In the genomic region with DNA sequence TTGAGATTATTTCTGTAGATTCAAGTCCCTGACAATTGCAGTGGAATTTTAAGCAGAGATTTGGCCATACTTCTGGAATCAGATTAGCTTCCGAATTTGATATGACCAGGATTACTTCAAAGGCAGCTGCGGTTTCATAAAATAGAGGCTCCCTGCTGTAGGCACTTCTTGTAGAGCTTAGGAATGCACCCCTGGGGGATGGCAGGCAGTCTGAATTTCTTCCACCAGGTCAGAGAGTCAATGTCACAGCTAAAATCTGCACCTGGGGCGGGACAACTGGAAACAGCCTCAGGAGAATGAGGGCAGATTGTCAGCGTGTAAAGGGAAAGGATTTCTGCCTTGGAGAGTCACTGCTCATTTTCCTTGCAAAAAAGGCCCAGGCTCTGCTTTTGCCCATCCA, we compare ENCODE assay signal across 13 cellular contexts.
DNase-seq lines count a peak whose midpoint lies in the region; ATAC-seq and TF ChIP-seq lines count a peak whose summit lies in the region.
"Had no signal": no experiment of that assay in that cellular context is flagged by ENCODE, and none has a peak within 500 bp of the region (broad histone marks: within the 10 kb centered on the region; RNA-seq: fewer than 3 reads in every experiment).

No MANE protein-coding gene starts in this region.

- H3K4me2 ChIP-seq in Karpas-422 (ENCODE audit: low read depth, low read length, poor library complexity, severe bottlenecking): no peak overlapping the region
- H3K4me2 ChIP-seq: A549 had no signal

- no peak for TF ChIP-seq POLR2A in gastroesophageal sphincter (IDR thresholded peaks at IDR 0.05)

- WGBS in gastroesophageal sphincter (ENCODE audit: low coverage in 1 of 2), 2 donors: 70 to 100% methylated on average over 1 of the region's 4 CpGs

- H3K79me2 ChIP-seq in Karpas-422 (ENCODE audit: low read length): no peaks in the 10 kb centered on the region

- no peak overlapping the region for H3K27ac ChIP-seq in Karpas-422 (ENCODE audit: low read length)
- H3K27ac ChIP-seq in gastroesophageal sphincter: no peak overlapping the region
- H3K27ac ChIP-seq: A549 had no signal

- no peaks in the 10 kb centered on the region for H3K27me3 ChIP-seq in Karpas-422 (ENCODE audit: low read length)
- H3K27me3 ChIP-seq in gastroesophageal sphincter: peaks cover 16% of the 10 kb centered on the region
- H3K27me3 ChIP-seq: BE2C had no signal

- no peak overlapping the region for H2AFZ ChIP-seq in Karpas-422 (ENCODE audit: low read length)

- H3K9ac ChIP-seq in Karpas-422 (ENCODE audit: low read length): no peak overlapping the region

- H4K20me1 ChIP-seq in Karpas-422 (ENCODE audit: insufficient read depth, low read depth, low read length): no peaks in the 10 kb centered on the region

- ATAC-seq in gastroesophageal sphincter: no peak
- ATAC-seq in GM21786 (IDR thresholded peaks at IDR 0.05; ENCODE audit: unreplicated experiment): no peak

- no peak for TF ChIP-seq EP300 in gastroesophageal sphincter (IDR thresholded peaks at IDR 0.05)

- peaks cover 5% of the 10 kb centered on the region for H3K4me1 ChIP-seq in Karpas-422 (ENCODE audit: low read length)
- no peaks in the 10 kb centered on the region for H3K4me1 ChIP-seq in gastroesophageal sphincter
- H3K4me1 ChIP-seq: A549, BE2C, Caco-2 had no signal

- H3K9me2 ChIP-seq in Karpas-422 (replicated peaks; ENCODE audit: insufficient read depth, low read length): no peaks in the 10 kb centered on the region

- H3K9me3 ChIP-seq in Karpas-422 (ENCODE audit: low read length) (peaks cover 9% of the 10 kb centered on the region; the same call in 1 of the 2 replicates), gastroesophageal sphincter (no peaks in the 10 kb centered on the region)
- H3K9me3 ChIP-seq: A549, BE2C, Caco-2 had no signal

- DNase-seq in Karpas-422: peak; percentile 36
- DNase-seq in RPMI7951 (ENCODE audit: low read depth): peak; percentile 66
- peak; percentile 28 for DNase-seq in choroid plexus epithelial cell (ENCODE audit: low read depth)
- no peak for DNase-seq in midbrain (lab: John Stamatoyannopoulos, UW)
- no peak for DNase-seq in HT-29 (ENCODE audit: low spot score)
- DNase-seq: BE2C; Caco-2; CD8-positive, alpha-beta memory T cell; GOT3; IMR-90 had no signal

- H3K36me3 ChIP-seq in Karpas-422 (ENCODE audit: insufficient read depth, low read length) (no peaks in the 10 kb centered on the region), gastroesophageal sphincter (no peaks in the 10 kb centered on the region)
- H3K36me3 ChIP-seq: BE2C had no signal

- no peak overlapping the region for H3K4me3 ChIP-seq in Karpas-422 (ENCODE audit: low read length)
- H3K4me3 ChIP-seq in choroid plexus epithelial cell (ENCODE audit: low read depth, low read length): no peak overlapping the region
- no peak overlapping the region for H3K4me3 ChIP-seq in gastroesophageal sphincter
- H3K4me3 ChIP-seq: A549 had no signal

- TF ChIP-seq CTCF in choroid plexus epithelial cell (conservative IDR thresholded peaks at IDR 0.05; ENCODE audit: low read depth, low read length) (no peak), gastroesophageal sphincter (IDR thresholded peaks at IDR 0.05) (no peak)

Comparison
In these comparisons a context has a peak if more than half of its experiments do, and no peak if none do; other contexts are left out.
1. DNase-seq: peak in Karpas-422 (single experiment), RPMI7951 (single experiment) and choroid plexus epithelial cell (single experiment); none in midbrain (single experiment) and HT-29 (single experiment).